21 cellular contexts compared by ENCODE assay signal in the genomic region with DNA sequence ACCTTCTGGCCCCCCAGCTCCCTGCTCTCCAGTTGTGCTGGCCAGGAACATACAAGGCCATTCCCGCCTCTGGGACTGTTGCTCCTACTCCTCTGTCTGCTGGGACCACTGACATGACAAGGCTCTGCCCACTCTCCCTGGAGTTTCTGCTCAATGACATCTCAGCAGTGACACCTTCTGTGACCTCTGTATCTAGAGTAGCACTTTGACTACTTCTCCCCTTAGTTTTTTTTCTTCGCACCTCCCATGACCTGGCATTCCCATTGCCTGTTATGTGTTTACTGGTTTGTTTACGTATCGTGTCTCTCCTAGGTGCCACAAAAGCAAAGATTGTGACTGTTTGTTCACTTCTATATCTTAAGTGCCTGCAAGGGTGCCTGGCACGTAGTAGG. TPM values are rescaled to one million over a fixed set of nuclear protein-coding genes. Genes with fewer than 3 reads are reported as not detected.
DNase-seq lines count a peak whose midpoint lies in the region; ATAC-seq and TF ChIP-seq lines count a peak whose summit lies in the region.
"Had no signal": no experiment of that assay in that cellular context is flagged by ENCODE, and none has a peak within 500 bp of the region (broad histone marks: within the 10 kb centered on the region; RNA-seq: fewer than 3 reads in every experiment).

No MANE protein-coding gene starts in this region.

- no peaks in the 10 kb centered on the region for H3K9me3 Mint-ChIP-seq in activated CD4-positive, alpha-beta memory T cell treated with anti-CD3 and anti-CD28 coated beads for 36 hours
- H3K9me3 Mint-ChIP-seq in activated CD4-positive, alpha-beta memory T cell treated with anti-CD3 and anti-CD28 coated beads, Interleukin-2, amount 10 ng/mL, durations not matched to agents 7 days and 5 days: no peaks in the 10 kb centered on the region
- H3K9me3 Mint-ChIP-seq: type B pancreatic cell had no signal

- peaks cover 33% of the 10 kb centered on the region for H3K27me3 ChIP-seq in Loucy (ENCODE audit: insufficient read depth, low read length, poor library complexity, severe bottlenecking)
- H3K27me3 ChIP-seq: BLaER1 had no signal

- POLR2A ChIA-PET in activated CD4-positive, alpha-beta memory T cell treated with anti-CD3 and anti-CD28 coated beads for 36 hours (lab: Charles Lee): interaction anchor here (0.5 kb wide), 1 partner anchor 1658 kb away, joined by 4 read pairs; no protein-coding TSS in a partner anchor
- POLR2A ChIA-PET in activated CD4-positive, alpha-beta memory T cell treated with anti-CD3 and anti-CD28 coated beads, Interleukin-2, amount 10 ng/mL, durations not matched to agents 7 days and 5 days (lab: Charles Lee): no interaction called here

- peaks cover 3% of the 10 kb centered on the region for H3K27me3 Mint-ChIP-seq in activated CD4-positive, alpha-beta memory T cell treated with anti-CD3 and anti-CD28 coated beads for 36 hours
- peaks cover 3% of the 10 kb centered on the region for H3K27me3 Mint-ChIP-seq in activated CD4-positive, alpha-beta memory T cell treated with anti-CD3 and anti-CD28 coated beads, Interleukin-2, amount 10 ng/mL, durations not matched to agents 7 days and 5 days
- H3K27me3 Mint-ChIP-seq: brain, type B pancreatic cell had no signal

- intact Hi-C loops in activated CD4-positive, alpha-beta memory T cell treated with anti-CD3 and anti-CD28 coated beads for 36 hours (cut with micrococcal nuclease): loop anchor here (1.0 to 10.0 kb wide), 6 partner anchors 93 to 691 kb away; partner anchors contain the start of genes POLR3B and RFX4

- H3K9ac ChIP-seq in Loucy (ENCODE audit: low read depth, low read length, poor library complexity, severe bottlenecking): no peak overlapping the region
- H3K9ac ChIP-seq: BLaER1 had no signal

- H3K36me3 ChIP-seq in Loucy (ENCODE audit: insufficient read depth, low read length): no peaks in the 10 kb centered on the region
- H3K36me3 ChIP-seq: BLaER1, HAP-1, spleen had no signal

- H3K36me3 Mint-ChIP-seq in activated CD4-positive, alpha-beta memory T cell treated with anti-CD3 and anti-CD28 coated beads for 36 hours: no peaks in the 10 kb centered on the region
- no peaks in the 10 kb centered on the region for H3K36me3 Mint-ChIP-seq in activated CD4-positive, alpha-beta memory T cell treated with anti-CD3 and anti-CD28 coated beads, Interleukin-2, amount 10 ng/mL, durations not matched to agents 7 days and 5 days (ENCODE audit: low read depth)
- H3K36me3 Mint-ChIP-seq: brain; naive thymus-derived CD4-positive, alpha-beta T cell; type B pancreatic cell had no signal

- no peak for TF ChIP-seq CTCF in Loucy (conservative IDR thresholded peaks at IDR 0.05; ENCODE audit: low read length)

- peaks cover 19% of the 10 kb centered on the region for H3K4me1 Mint-ChIP-seq in activated CD4-positive, alpha-beta memory T cell treated with anti-CD3 and anti-CD28 coated beads for 36 hours (ENCODE audit: low read depth)
- peaks cover 27% of the 10 kb centered on the region for H3K4me1 Mint-ChIP-seq in activated CD4-positive, alpha-beta memory T cell treated with anti-CD3 and anti-CD28 coated beads, Interleukin-2, amount 10 ng/mL, durations not matched to agents 7 days and 5 days

- no peaks in the 10 kb centered on the region for H3K79me2 ChIP-seq in Loucy (ENCODE audit: insufficient read depth, low read length)

- H3K4me2 ChIP-seq in Loucy (ENCODE audit: low read depth, low read length, poor library complexity, severe bottlenecking): no peak overlapping the region
- H3K4me2 ChIP-seq: BLaER1 had no signal

- H4K20me1 ChIP-seq in Loucy (ENCODE audit: insufficient read depth, low read length, poor library complexity, severe bottlenecking): no peaks in the 10 kb centered on the region
- H4K20me1 ChIP-seq: BLaER1 had no signal

- peak overlapping the region; percentile 26 for H3K27ac Mint-ChIP-seq in activated CD4-positive, alpha-beta memory T cell treated with anti-CD3 and anti-CD28 coated beads for 36 hours
- no peak overlapping the region for H3K27ac Mint-ChIP-seq in activated CD4-positive, alpha-beta memory T cell treated with anti-CD3 and anti-CD28 coated beads, Interleukin-2, amount 10 ng/mL, durations not matched to agents 7 days and 5 days
- H3K27ac Mint-ChIP-seq: brain, type B pancreatic cell had no signal

- H3F3A ChIP-seq in Loucy (ENCODE audit: low read depth): no peaks in the 10 kb centered on the region

- CTCF ChIA-PET in activated CD4-positive, alpha-beta memory T cell treated with anti-CD3 and anti-CD28 coated beads for 36 hours (lab: Charles Lee): interaction anchor here (1.2 kb wide), 1 partner anchor 536 kb away, joined by 3 read pairs; no protein-coding TSS in a partner anchor
- CTCF ChIA-PET in activated CD4-positive, alpha-beta memory T cell treated with anti-CD3 and anti-CD28 coated beads, Interleukin-2, amount 10 ng/mL, durations not matched to agents 7 days and 5 days (lab: Charles Lee): interaction anchor here (1.4 kb wide), 1 partner anchor 558 kb away, joined by 4 read pairs; the partner anchor contains the start of gene POLR3B

- H3K9me2 ChIP-seq in Loucy (replicated peaks; ENCODE audit: low read depth, low read length): no peaks in the 10 kb centered on the region

- no peak overlapping the region for H3K4me3 Mint-ChIP-seq in activated CD4-positive, alpha-beta memory T cell treated with anti-CD3 and anti-CD28 coated beads for 36 hours
- no peak overlapping the region for H3K4me3 Mint-ChIP-seq in activated CD4-positive, alpha-beta memory T cell treated with anti-CD3 and anti-CD28 coated beads, Interleukin-2, amount 10 ng/mL, durations not matched to agents 7 days and 5 days
- H3K4me3 Mint-ChIP-seq: brain, type B pancreatic cell had no signal

- no peaks in the 10 kb centered on the region for H3K9me3 ChIP-seq in Loucy (ENCODE audit: insufficient read depth, low read depth, low read length)
- H3K9me3 ChIP-seq: BLaER1, HAP-1, spleen had no signal

- H3K4me3 ChIP-seq in Loucy (ENCODE audit: low read length, poor library complexity, severe bottlenecking): no peak overlapping the region
- H3K4me3 ChIP-seq: BLaER1, HAP-1, spleen had no signal

- peaks cover 10% of the 10 kb centered on the region for H3K4me1 ChIP-seq in Loucy (ENCODE audit: insufficient read depth, low read length, poor library complexity, severe bottlenecking)

- H2AFZ ChIP-seq in Loucy (ENCODE audit: low read length): peak overlapping the region; percentile 12; the same call in 1 of the 2 replicates

- DNase-seq in activated CD4-positive, alpha-beta memory T cell treated with anti-CD3 and anti-CD28 coated beads for 36 hours: peak; percentile 32
- no peak for DNase-seq in activated CD4-positive, alpha-beta memory T cell treated with anti-CD3 and anti-CD28 coated beads, Interleukin-2, amount 10 ng/mL, durations not matched to agents 7 days and 5 days
- DNase-seq in stimulated activated CD8-positive, alpha-beta memory T cell treated with anti-CD3 and anti-CD28 coated beads, Interleukin-4, amount 100 ng/mL, for 48 hours: peak; percentile 32
- DNase-seq in kidney tubule cell (ENCODE audit: low spot score) (no peak), NCI-H2196 treated with DMSO at 0.1 percent for 48 hours (lab: John Stamatoyannopoulos, UW; ENCODE audit: unreplicated experiment) (no peak), pons (ENCODE audit: low spot score) (no peak)
- DNase-seq: effector CD8-positive, alpha-beta T cell; erythroblast; foreskin fibroblast; Karpas-422; mesendoderm; NCI-H1694 treated with DMSO at 0.1 percent for 48 hours; spleen; stimulated activated CD4-positive, alpha-beta T cell treated with anti-CD3 and anti-CD28 coated beads, Interleukin-4, amount 100 ng/mL, for 24 hours had no signal

- ATAC-seq in GM19463 (IDR thresholded peaks at IDR 0.05; ENCODE audit: unreplicated experiment): peak; percentile 18
- ATAC-seq: naive thymus-derived CD4-positive, alpha-beta T cell had no signal

RNA-seq across cellular contexts. Expression of gene TMEM263, which starts 40.1 kb away (rescaled TPM):
- 10 to 100 TPM; 37.8 to 38.3 TPM for total RNA-seq in activated CD4-positive, alpha-beta memory T cell treated with anti-CD3 and anti-CD28 coated beads for 36 hours
- 10 to 100 TPM; 26.0 to 27.0 TPM for total RNA-seq in activated CD4-positive, alpha-beta memory T cell treated with anti-CD3 and anti-CD28 coated beads, Interleukin-2, amount 10 ng/mL, durations not matched to agents 7 days and 5 days

Comparison
In these comparisons a context has a peak if more than half of its experiments do, and no peak if none do; other contexts are left out.
1. DNase-seq: peak in activated CD4-positive, alpha-beta memory T cell treated with anti-CD3 and anti-CD28 coated beads for 36 hours (single experiment) and stimulated activated CD8-positive, alpha-beta memory T cell treated with anti-CD3 and anti-CD28 coated beads, Interleukin-4, amount 100 ng/mL, for 48 hours (single experiment); none in activated CD4-positive, alpha-beta memory T cell treated with anti-CD3 and anti-CD28 coated beads, Interleukin-2, amount 10 ng/mL, durations not matched to agents 7 days and 5 days (single experiment), kidney tubule cell (single experiment), NCI-H2196 treated with DMSO at 0.1 percent for 48 hours (single experiment) and pons (single experiment).